In the genomic region with DNA sequence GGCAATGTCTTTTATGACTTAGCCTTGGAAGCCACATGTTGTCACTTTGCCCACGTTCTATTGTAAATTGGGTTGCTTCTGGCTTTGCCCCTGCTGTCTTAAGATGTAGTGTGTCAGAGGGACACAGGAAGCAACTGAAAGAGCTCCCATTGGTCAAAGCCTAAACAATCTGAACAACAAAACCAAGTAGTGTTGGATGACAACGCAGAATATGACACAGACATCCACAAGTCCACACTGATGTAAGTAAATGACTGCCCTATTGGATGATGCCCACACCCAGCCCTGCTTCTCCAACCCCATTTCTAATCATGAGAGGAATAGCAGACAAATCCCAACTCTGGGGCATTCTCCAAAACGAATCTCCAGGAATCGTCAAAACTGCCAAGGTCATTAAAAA, we compare ENCODE assay signal across 24 cellular contexts.
"Had no signal": no experiment of that assay in that cellular context is flagged by ENCODE, and none has a peak within 500 bp of the region (broad histone marks: within the 10 kb centered on the region; RNA-seq: fewer than 3 reads in every experiment).

No MANE protein-coding gene starts in this region.

- H3K27ac ChIP-seq: HL-60, RWPE1 had no signal

- DNase-seq: Karpas-422, KG1, MM.1S, NCI-H1048, NCI-H1105, NCI-H1417, NCI-H1436 treated with DMSO at 0.1 percent for 48 hours, NCI-H1694, NCI-H187 treated with DMSO at 0.1 percent for 48 hours, NCI-H2081, NCI-H2171, NCI-H226, NCI-H446, NCI-H510A, NCI-H524 treated with DMSO at 0.1 percent for 48 hours, NCI-H69, NCI-H774, SHP77, T-helper 1 cell had no signal

- ATAC-seq: SK-N-SH treated with all-trans-retinoic acid at 6 μM for 48 hours had no signal

- FAIRE-seq: HTR-8/SVneo, RCC 7860 had no signal
